In genomic region chr1:79190074-79190473, GRCh38 we compare ENCODE assay signal across 15 cellular contexts.
DNase-seq lines count a peak whose midpoint lies in the region; ATAC-seq and TF ChIP-seq lines count a peak whose summit lies in the region.
"Had no signal": no experiment of that assay in that cellular context is flagged by ENCODE, and none has a peak within 500 bp of the region (broad histone marks: within the 10 kb centered on the region; RNA-seq: fewer than 3 reads in every experiment).

No MANE protein-coding gene starts in this region.

- H3K4me3 ChIP-seq in mesenchymal stem cell (ENCODE audit: insufficient read depth in 1 of 2, low read depth in 1 of 2, low read length in 2 of 2) (no peak overlapping the region), BE2C (ENCODE audit: low read depth, low read length) (no peak overlapping the region)
- H3K4me3 ChIP-seq: tibial artery had no signal

- no peak overlapping the region for H3K4me3 Mint-ChIP-seq in stimulated activated naive CD8-positive, alpha-beta T cell treated with anti-CD3 and anti-CD28 coated beads, Interleukin-15, amount 100 ng/mL, for 72 hours
- H3K4me3 Mint-ChIP-seq in activated naive CD8-positive, alpha-beta T cell treated with anti-CD3 and anti-CD28 coated beads, Interleukin-2, amount 50 U/mL, for 24 hours: no peak overlapping the region
- H3K4me3 Mint-ChIP-seq: T-helper 1 cell treated with Interleukin-12 subunit alpha and Interleukin-12 subunit beta and Interleukin-4 antibody, amounts not matched to agents 30 μg/mL and 1 μg/mL, for 36 hours had no signal

- H3K9ac ChIP-seq in mesenchymal stem cell (ENCODE audit: low read length): no peak overlapping the region

- no peaks in the 10 kb centered on the region for H3K36me3 Mint-ChIP-seq in activated naive CD8-positive, alpha-beta T cell treated with anti-CD3 and anti-CD28 coated beads, Interleukin-2, amount 50 U/mL, for 24 hours (ENCODE audit: low read depth)

- H3K23ac ChIP-seq in mesenchymal stem cell (ENCODE audit: low read length in 2 of 2): no peak overlapping the region

- 94% methylated on average over 1 of the region's 1 CpG for WGBS in mesenchymal stem cell

- no peak overlapping the region for H2BK12ac ChIP-seq in mesenchymal stem cell (ENCODE audit: low read length in 2 of 2)

- no peak overlapping the region for H2BK120ac ChIP-seq in mesenchymal stem cell (ENCODE audit: low read depth, low read length)

- no peak overlapping the region for H2AK5ac ChIP-seq in mesenchymal stem cell (ENCODE audit: low read length, severe bottlenecking)

- no peak overlapping the region for H2AFZ ChIP-seq in mesenchymal stem cell (ENCODE audit: low read depth, low read length)

- H3K27me3 Mint-ChIP-seq in stimulated activated naive CD8-positive, alpha-beta T cell treated with anti-CD3 and anti-CD28 coated beads, Interleukin-15, amount 100 ng/mL, for 72 hours: no peaks in the 10 kb centered on the region
- H3K27me3 Mint-ChIP-seq in activated naive CD8-positive, alpha-beta T cell treated with anti-CD3 and anti-CD28 coated beads, Interleukin-2, amount 50 U/mL, for 24 hours: no peaks in the 10 kb centered on the region

- TF ChIP-seq CTCF in BE2C (IDR thresholded peaks at IDR 0.05; ENCODE audit: low read depth, low read length): no peak

- no peak overlapping the region for H4K91ac ChIP-seq in mesenchymal stem cell (ENCODE audit: low read length)

- peak overlapping the region; percentile 24 for H3K27ac ChIP-seq in mesenchymal stem cell (ENCODE audit: low read length, poor library complexity, severe bottlenecking)
- H3K27ac ChIP-seq: HL-60, tibial artery had no signal

- no peak overlapping the region for H3K14ac ChIP-seq in mesenchymal stem cell (ENCODE audit: low read length in 2 of 2)

- H3K27ac Mint-ChIP-seq in stimulated activated naive CD8-positive, alpha-beta T cell treated with anti-CD3 and anti-CD28 coated beads, Interleukin-15, amount 100 ng/mL, for 72 hours: no peak overlapping the region
- H3K27ac Mint-ChIP-seq in activated naive CD8-positive, alpha-beta T cell treated with anti-CD3 and anti-CD28 coated beads, Interleukin-2, amount 50 U/mL, for 24 hours: no peak overlapping the region
- H3K27ac Mint-ChIP-seq: T-helper 1 cell treated with Interleukin-12 subunit alpha and Interleukin-12 subunit beta and Interleukin-4 antibody, amounts not matched to agents 30 μg/mL and 1 μg/mL, for 36 hours had no signal

- no peak overlapping the region for H3K4ac ChIP-seq in mesenchymal stem cell (ENCODE audit: low read depth in 1 of 2, low read length in 2 of 2)

- no peak overlapping the region for H4K8ac ChIP-seq in mesenchymal stem cell (ENCODE audit: low read length)

- no peak overlapping the region for H3K4me2 ChIP-seq in mesenchymal stem cell (ENCODE audit: low read length, poor library complexity, severe bottlenecking)

- no peak overlapping the region for H3K18ac ChIP-seq in mesenchymal stem cell (ENCODE audit: low read depth in 1 of 2, low read length in 2 of 2)

- DNase-seq in mesenchymal stem cell (no peak), BE2C (no peak), NCI-H2107 (lab: John Stamatoyannopoulos, UW) (no peak)
- no peak for DNase-seq in stimulated activated naive CD8-positive, alpha-beta T cell treated with anti-CD3 and anti-CD28 coated beads, Interleukin-15, amount 100 ng/mL, for 72 hours
- DNase-seq in activated naive CD8-positive, alpha-beta T cell treated with anti-CD3 and anti-CD28 coated beads, Interleukin-2, amount 50 U/mL, for 24 hours: no peak
- DNase-seq: Caco-2; effector memory CD4-positive, alpha-beta T cell; hypothalamus; NCI-H1092 treated with DMSO at 0.1 percent for 48 hours; tibial artery had no signal

- no peaks in the 10 kb centered on the region for H3K4me1 Mint-ChIP-seq in stimulated activated naive CD8-positive, alpha-beta T cell treated with anti-CD3 and anti-CD28 coated beads, Interleukin-15, amount 100 ng/mL, for 72 hours
- H3K4me1 Mint-ChIP-seq in activated naive CD8-positive, alpha-beta T cell treated with anti-CD3 and anti-CD28 coated beads, Interleukin-2, amount 50 U/mL, for 24 hours: no peaks in the 10 kb centered on the region

- no peaks in the 10 kb centered on the region for H3K79me1 ChIP-seq in mesenchymal stem cell (replicated peaks; ENCODE audit: low read length, poor library complexity, severe bottlenecking)

- H3K9me3 ChIP-seq in mesenchymal stem cell (ENCODE audit: control insufficient read depth, low read length) (no peaks in the 10 kb centered on the region), BE2C (no peaks in the 10 kb centered on the region)
- H3K9me3 ChIP-seq: Caco-2, tibial artery had no signal

- ATAC-seq in GM19351 (IDR thresholded peaks at IDR 0.05; ENCODE audit: unreplicated experiment) (peak; percentile 50), HG02759 (IDR thresholded peaks at IDR 0.05; ENCODE audit: unreplicated experiment) (peak; percentile 69), HG03520 (IDR thresholded peaks at IDR 0.05; ENCODE audit: unreplicated experiment) (peak; percentile 34)
- ATAC-seq in stimulated activated naive CD8-positive, alpha-beta T cell treated with anti-CD3 and anti-CD28 coated beads, Interleukin-15, amount 100 ng/mL, for 72 hours: no peak
- no peak for ATAC-seq in activated naive CD8-positive, alpha-beta T cell treated with anti-CD3 and anti-CD28 coated beads, Interleukin-2, amount 50 U/mL, for 24 hours

- H3K9me3 Mint-ChIP-seq in stimulated activated naive CD8-positive, alpha-beta T cell treated with anti-CD3 and anti-CD28 coated beads, Interleukin-15, amount 100 ng/mL, for 72 hours: no peaks in the 10 kb centered on the region
- H3K9me3 Mint-ChIP-seq in activated naive CD8-positive, alpha-beta T cell treated with anti-CD3 and anti-CD28 coated beads, Interleukin-2, amount 50 U/mL, for 24 hours: peaks cover 12% of the 10 kb centered on the region
- H3K9me3 Mint-ChIP-seq: T-helper 1 cell treated with Interleukin-12 subunit alpha and Interleukin-12 subunit beta and Interleukin-4 antibody, amounts not matched to agents 30 μg/mL and 1 μg/mL, for 36 hours had no signal

- no peak overlapping the region for H2BK15ac ChIP-seq in mesenchymal stem cell (ENCODE audit: low read depth, poor library complexity, severe bottlenecking)

- H3K36me3 ChIP-seq in mesenchymal stem cell (ENCODE audit: control insufficient read depth in 1 of 2, insufficient read depth in 2 of 2, low read depth in 1 of 2, low read length in 2 of 2) (no peaks in the 10 kb centered on the region), BE2C (no peaks in the 10 kb centered on the region)
- H3K36me3 ChIP-seq: tibial artery had no signal

- peaks cover 4% of the 10 kb centered on the region for H3K4me1 ChIP-seq in mesenchymal stem cell (ENCODE audit: control insufficient read depth, insufficient read depth, low read depth, low read length)
- no peaks in the 10 kb centered on the region for H3K4me1 ChIP-seq in BE2C
- H3K4me1 ChIP-seq: Caco-2, tibial artery had no signal

- H3K27me3 ChIP-seq in mesenchymal stem cell (ENCODE audit: control insufficient read depth in 1 of 2, insufficient read depth in 1 of 2, low read length in 2 of 2) (no peaks in the 10 kb centered on the region), BE2C (no peaks in the 10 kb centered on the region)
- H3K27me3 ChIP-seq: tibial artery had no signal

- no peak overlapping the region for H2BK5ac ChIP-seq in mesenchymal stem cell (ENCODE audit: low read depth, low read length, poor library complexity, severe bottlenecking)

Comparison
In these comparisons a context has a peak if more than half of its experiments do, and no peak if none do; other contexts are left out.
1. ATAC-seq: peak in GM19351 (single experiment), HG02759 (single experiment) and HG03520 (single experiment); none in stimulated activated naive CD8-positive, alpha-beta T cell treated with anti-CD3 and anti-CD28 coated beads, Interleukin-15, amount 100 ng/mL, for 72 hours (single experiment) and activated naive CD8-positive, alpha-beta T cell treated with anti-CD3 and anti-CD28 coated beads, Interleukin-2, amount 50 U/mL, for 24 hours (single experiment).